1 cellular context compared by ENCODE assay signal in genomic region chr6:52815167-52816092, GRCh38.
TF ChIP-seq lines count a peak whose summit lies in the region.

No MANE protein-coding gene starts in this region.

TF ChIP-seq in HepG2, 621 proteins besides CTCF, POLR2A, EP300 and RAD21 (continued from another document and continues in another):
- TF ChIP-seq MTERF4 (CRISPR knock-in tag; IDR thresholded peaks at IDR 0.05) = no peak
- 0 out of 2 replicates have a peak, but pooled peaks have one; percentile 75 for TF ChIP-seq ZNF225 (CRISPR knock-in tag; IDR thresholded peaks at IDR 0.05)
- no peak for TF ChIP-seq ZFYVE20 (CRISPR knock-in tag; IDR thresholded peaks at IDR 0.05; ENCODE audit: borderline replicate concordance, low read depth)
- TF ChIP-seq ZMAT5 (CRISPR knock-in tag; IDR thresholded peaks at IDR 0.05; ENCODE audit: borderline replicate concordance, low read depth) = no peak
- no peak for TF ChIP-seq ZFAT (CRISPR knock-in tag; conservative IDR thresholded peaks at IDR 0.05)
- no peak for TF ChIP-seq ZNF639 (CRISPR knock-in tag; conservative IDR thresholded peaks at IDR 0.05)
- no peak for TF ChIP-seq IRF1 (CRISPR knock-in tag; IDR thresholded peaks at IDR 0.05; ENCODE audit: low read depth)
- TF ChIP-seq RFX3 (CRISPR knock-in tag; IDR thresholded peaks at IDR 0.05) = no peak
- TF ChIP-seq YEATS4 (CRISPR knock-in tag; IDR thresholded peaks at IDR 0.05; ENCODE audit: borderline replicate concordance) = peak; percentile 22; the same call in 1 of the 2 replicates
- peak; percentile 36; the same call in 1 of the 2 replicates for TF ChIP-seq RXRB (CRISPR knock-in tag; IDR thresholded peaks at IDR 0.05; ENCODE audit: borderline replicate concordance)
- TF ChIP-seq NR2F2 (IDR thresholded peaks at IDR 0.05; ENCODE audit: borderline replicate concordance, low read depth) = no peak; the same call in 1 of the 2 replicates
- TF ChIP-seq MXD3 (CRISPR knock-in tag; IDR thresholded peaks at IDR 0.05) = no peak
- no peak for TF ChIP-seq E2F5 (CRISPR knock-in tag; conservative IDR thresholded peaks at IDR 0.05)
- no peak for TF ChIP-seq ZNF224 (CRISPR knock-in tag; IDR thresholded peaks at IDR 0.05)
- no peak for TF ChIP-seq HNRNPUL1 (IDR thresholded peaks at IDR 0.05; ENCODE audit: low read depth, low read length)
- TF ChIP-seq ZBTB7A (CRISPR knock-in tag; IDR thresholded peaks at IDR 0.05) = peak; percentile 89; the same call in 1 of the 2 replicates
- no peak for TF ChIP-seq PCBP1 (IDR thresholded peaks at IDR 0.05; ENCODE audit: borderline replicate concordance, low read depth, low read length)
- no peak for TF ChIP-seq IKZF5 (CRISPR knock-in tag; IDR thresholded peaks at IDR 0.05)
- peak; percentile 45; the same call in 1 of the 2 replicates for TF ChIP-seq FOXK1 (CRISPR knock-in tag; IDR thresholded peaks at IDR 0.05; ENCODE audit: borderline replicate concordance, low read depth)
- TF ChIP-seq ZKSCAN5 (CRISPR knock-in tag; IDR thresholded peaks at IDR 0.05) = no peak
- TF ChIP-seq MIXL1 (CRISPR knock-in tag; IDR thresholded peaks at IDR 0.05) = 0 out of 2 replicates have a peak, but pooled peaks have one; percentile 10
- TF ChIP-seq ETV6 (CRISPR knock-in tag; conservative IDR thresholded peaks at IDR 0.05) = no peak
- no peak for TF ChIP-seq HNRNPK (IDR thresholded peaks at IDR 0.05; ENCODE audit: low read depth, low read length, poor library complexity, severe bottlenecking)
- no peak for TF ChIP-seq LBX2 (CRISPR knock-in tag; IDR thresholded peaks at IDR 0.05; ENCODE audit: borderline replicate concordance)
- peak; percentile 66 for TF ChIP-seq ZNF574 (CRISPR knock-in tag; IDR thresholded peaks at IDR 0.05)
- TF ChIP-seq KLF6 (CRISPR knock-in tag; IDR thresholded peaks at IDR 0.05) = 0 out of 2 replicates have a peak, but pooled peaks have one; percentile 37
- no peak for TF ChIP-seq ZBTB21 (CRISPR knock-in tag; IDR thresholded peaks at IDR 0.05)
- TF ChIP-seq KIAA2018 (CRISPR knock-in tag; IDR thresholded peaks at IDR 0.05; ENCODE audit: borderline replicate concordance) = 0 out of 2 replicates have a peak, but pooled peaks have one; percentile 58
- TF ChIP-seq ZBTB7B (CRISPR knock-in tag; IDR thresholded peaks at IDR 0.05) = no peak
- no peak for TF ChIP-seq ZNF414 (CRISPR knock-in tag; IDR thresholded peaks at IDR 0.05)
- TF ChIP-seq ATM (IDR thresholded peaks at IDR 0.05; ENCODE audit: borderline replicate concordance) = no peak
- no peak for TF ChIP-seq HBP1 (CRISPR knock-in tag; IDR thresholded peaks at IDR 0.05; ENCODE audit: low read depth)
- TF ChIP-seq ONECUT2 (CRISPR knock-in tag; IDR thresholded peaks at IDR 0.05) = peak; percentile 28; the same call in 1 of the 2 replicates
- TF ChIP-seq RBM39 (IDR thresholded peaks at IDR 0.05; ENCODE audit: low read depth, low read length, poor library complexity, severe bottlenecking) = no peak
- no peak for TF ChIP-seq ZNF724P (CRISPR knock-in tag; IDR thresholded peaks at IDR 0.05; ENCODE audit: borderline replicate concordance)
- TF ChIP-seq ZNF839 (CRISPR knock-in tag; IDR thresholded peaks at IDR 0.05; ENCODE audit: borderline replicate concordance) = peak; percentile 86; the same call in 1 of the 2 replicates
- peak; percentile 7 for TF ChIP-seq MED8 (CRISPR knock-in tag; IDR thresholded peaks at IDR 0.05; ENCODE audit: insufficient replicate concordance)
- no peak; the same call in 1 of the 2 replicates for TF ChIP-seq NRL (CRISPR knock-in tag; IDR thresholded peaks at IDR 0.05; ENCODE audit: borderline replicate concordance)
